In genomic region chr4:70661309-70661922, GRCh38 we compare ENCODE assay signal across 10 cellular contexts. TPM values are rescaled to one million over a fixed set of nuclear protein-coding genes. Genes with fewer than 3 reads are reported as not detected.
A peak's percentile ranks its signal among the peaks of the same experiment; 100 is the strongest.
DNase-seq lines count a peak whose midpoint lies in the region; ATAC-seq and TF ChIP-seq lines count a peak whose summit lies in the region.
"Not testable (repeated sequence)": the region's sequence is repeated elsewhere in the genome, so short reads cannot be mapped to it uniquely, and the experiment has no call there.
"Had no signal": no experiment of that assay in that cellular context is flagged by ENCODE, and none has a peak within 500 bp of the region (broad histone marks: within the 10 kb centered on the region; RNA-seq: fewer than 3 reads in every experiment).

No MANE protein-coding gene starts in this region.

- CTCF ChIA-PET in activated CD8-positive, alpha-beta T cell treated with anti-CD3 and anti-CD28 coated beads for 36 hours (lab: Charles Lee), result interaction anchor here (2.0 kb wide), 1 partner anchor 9 kb away, joined by 6 read pairs; no protein-coding TSS in a partner anchor

- not testable (repeated sequence) for H3K27ac Mint-ChIP-seq in activated CD8-positive, alpha-beta T cell treated with anti-CD3 and anti-CD28 coated beads for 36 hours

- H3K4me3 Mint-ChIP-seq in activated CD8-positive, alpha-beta T cell treated with anti-CD3 and anti-CD28 coated beads for 36 hours, result not testable (repeated sequence)

- ATAC-seq in GM18868 (IDR thresholded peaks at IDR 0.05; ENCODE audit: unreplicated experiment) (peak; percentile 92), HG02623 (IDR thresholded peaks at IDR 0.05; ENCODE audit: unreplicated experiment) (peak; percentile 73), HG03108 (IDR thresholded peaks at IDR 0.05; ENCODE audit: unreplicated experiment) (peak; percentile 88), HG03575 (IDR thresholded peaks at IDR 0.05; ENCODE audit: extremely low read depth, insufficient number of reproducible peaks, low FRiP score, unreplicated experiment) (peak; percentile 74)
- ATAC-seq in activated CD8-positive, alpha-beta T cell treated with anti-CD3 and anti-CD28 coated beads for 36 hours, result peak; percentile 72

- intact Hi-C loops in activated CD8-positive, alpha-beta T cell treated with anti-CD3 and anti-CD28 coated beads for 36 hours (cut with micrococcal nuclease), result not testable (repeated sequence)

- H3K36me3 Mint-ChIP-seq in activated CD8-positive, alpha-beta T cell treated with anti-CD3 and anti-CD28 coated beads for 36 hours (ENCODE audit: low read depth), result not testable (repeated sequence)

- TF ChIP-seq CTCF in GM20000 (IDR thresholded peaks at IDR 0.05; ENCODE audit: extremely low read depth, missing control alignments); activated CD8-positive, alpha-beta T cell treated with anti-CD3 and anti-CD28 coated beads for 36 hours (IDR thresholded peaks at IDR 0.05): not testable (repeated sequence)

- H3K9me3 Mint-ChIP-seq in activated CD8-positive, alpha-beta T cell treated with anti-CD3 and anti-CD28 coated beads for 36 hours, result not testable (repeated sequence)

- POLR2A ChIA-PET in activated CD8-positive, alpha-beta T cell treated with anti-CD3 and anti-CD28 coated beads for 36 hours (lab: Charles Lee), result not testable (repeated sequence)

- H3K4me1 Mint-ChIP-seq in activated CD8-positive, alpha-beta T cell treated with anti-CD3 and anti-CD28 coated beads for 36 hours (ENCODE audit: low read depth), result not testable (repeated sequence)

- H3K4me3 ChIP-seq in GM08714 (ENCODE audit: low read length), result peak overlapping the region; percentile 55; the same call in 1 of the 2 replicates

- DNase-seq in GM20000 (ENCODE audit: low spot score), result peak; percentile 18
- peak; percentile 36 for DNase-seq in activated CD8-positive, alpha-beta T cell treated with anti-CD3 and anti-CD28 coated beads for 36 hours
- peak in 2 of 3 donors; percentile 10 to 14 for DNase-seq in stimulated activated CD4-positive, alpha-beta T cell treated with anti-CD3 and anti-CD28 coated beads, Interleukin-12 subunit alpha, Interleukin-12 subunit beta, amount 100 ng/mL, for 48 hours (ENCODE audit: low read depth in 2 of 3, low spot score in 1 of 3)

- H3K27me3 Mint-ChIP-seq in activated CD8-positive, alpha-beta T cell treated with anti-CD3 and anti-CD28 coated beads for 36 hours, result not testable (repeated sequence)

RNA-seq across cellular contexts. Expression of gene JCHAIN, which starts 4.9 kb away (rescaled TPM):
- total RNA-seq in activated CD8-positive, alpha-beta T cell treated with anti-CD3 and anti-CD28 coated beads for 36 hours, result not detected

RNA-seq across cellular contexts. Expression of gene UTP3, which starts 26.9 kb away (rescaled TPM):
- 10 to 100 TPM; 31.0 to 33.5 TPM for total RNA-seq in activated CD8-positive, alpha-beta T cell treated with anti-CD3 and anti-CD28 coated beads for 36 hours

RNA-seq across cellular contexts. Expression of gene ENAM, which starts 32.9 kb away (rescaled TPM):
- total RNA-seq in activated CD8-positive, alpha-beta T cell treated with anti-CD3 and anti-CD28 coated beads for 36 hours, result not detected
- total RNA-seq: CD4-positive, CD25-positive, alpha-beta regulatory T cell; esophagus squamous epithelium had no signal

Comparison
In these comparisons a context has a peak if more than half of its experiments do, and no peak if none do; other contexts are left out.
1. Peak in every context shown above with its lines: DNase-seq, ATAC-seq and H3K4me3 ChIP-seq.